In the genomic region with DNA sequence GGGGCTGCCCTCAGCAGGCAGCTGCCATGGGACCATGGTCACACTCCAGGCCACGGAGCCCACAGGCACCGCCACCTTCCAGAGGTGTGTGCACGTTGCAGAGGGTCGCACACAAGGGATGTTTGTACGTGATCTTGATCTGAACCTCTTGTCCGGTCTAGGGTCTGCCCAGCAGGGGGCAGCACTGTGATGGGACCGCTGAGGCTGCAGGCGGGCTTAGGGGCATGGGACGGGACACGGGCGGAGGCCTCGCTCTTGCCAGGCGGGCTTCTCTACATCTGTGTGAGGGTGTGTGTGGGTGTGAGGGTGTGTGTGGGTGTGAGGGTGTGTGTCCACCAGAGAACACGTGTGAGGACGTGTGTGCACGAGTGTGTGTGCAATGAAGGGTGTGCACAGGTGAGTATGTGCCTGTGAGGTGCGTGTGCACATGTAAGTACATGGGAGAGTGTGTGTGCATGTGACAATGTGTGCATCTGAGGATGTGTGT, we compare ENCODE assay signal across 8 cellular contexts. TPM values are rescaled to one million over a fixed set of nuclear protein-coding genes. Genes with fewer than 3 reads are reported as not detected.
DNase-seq lines count a peak whose midpoint lies in the region; ATAC-seq and TF ChIP-seq lines count a peak whose summit lies in the region.

No MANE protein-coding gene starts in this region.

- no TSS peak for BruUV-seq in Calu3 (replicated peaks; lab: Mats Ljungman, UMichigan)

- ATAC-seq in HG02852 (IDR thresholded peaks at IDR 0.05; ENCODE audit: unreplicated experiment), result no peak
- ATAC-seq in GM18519 (IDR thresholded peaks at IDR 0.05; ENCODE audit: low FRiP score, unreplicated experiment), result no peak
- no peak for ATAC-seq in HG03521 (IDR thresholded peaks at IDR 0.05; ENCODE audit: unreplicated experiment)

- TF ChIP-seq CTCF in Calu3 (IDR thresholded peaks at IDR 0.05; ENCODE audit: unreplicated experiment) (peak; percentile 76), fibroblast of pulmonary artery (IDR thresholded peaks at IDR 0.05; ENCODE audit: low read length, missing control alignments) (peak; percentile 56), progenitor cell of endocrine pancreas (IDR thresholded peaks at IDR 0.05; ENCODE audit: unreplicated experiment) (peak; percentile 68)

- H3K4me1 Mint-ChIP-seq in Calu3 (ENCODE audit: low read depth, unreplicated experiment), result peaks cover 6% of the 10 kb centered on the region
- no peaks in the 10 kb centered on the region for H3K4me1 Mint-ChIP-seq in progenitor cell of endocrine pancreas (ENCODE audit: low read depth)

- DNase-seq in Calu3 (peak; percentile 73), NAMALWA (ENCODE audit: low spot score) (peak; percentile 55), activated T-cell treated with anti-CD3 and anti-CD28 coated beads for 1 hour (ENCODE audit: low read depth) (peak; percentile 64), fibroblast of pulmonary artery (ENCODE audit: low read depth) (peak; percentile 47), progenitor cell of endocrine pancreas (ENCODE audit: low spot score, unreplicated experiment) (peak; percentile 63)

- no peak overlapping the region for H3K27ac Mint-ChIP-seq in Calu3 (ENCODE audit: unreplicated experiment)
- no peak overlapping the region for H3K27ac Mint-ChIP-seq in progenitor cell of endocrine pancreas

- CTCF ChIA-PET in Calu3 (lab: Charles Lee), result no interaction called here

- H3K9me3 Mint-ChIP-seq in Calu3 (ENCODE audit: low read depth, unreplicated experiment) (no peaks in the 10 kb centered on the region), progenitor cell of endocrine pancreas (ENCODE audit: low read depth) (no peaks in the 10 kb centered on the region)

- intact Hi-C loops in Calu3 (cut with micrococcal nuclease; ENCODE audit: unreplicated experiment), result no loop called here

- no peak overlapping the region for H3K4me3 Mint-ChIP-seq in Calu3 (ENCODE audit: low read depth, unreplicated experiment)
- H3K4me3 Mint-ChIP-seq in progenitor cell of endocrine pancreas (ENCODE audit: low read depth), result no peak overlapping the region

- H3K27me3 Mint-ChIP-seq in Calu3 (ENCODE audit: unreplicated experiment) (peaks cover 59% of the 10 kb centered on the region), progenitor cell of endocrine pancreas (peaks cover 15% of the 10 kb centered on the region)

- no peak overlapping the region for H3K4me3 ChIP-seq in fibroblast of pulmonary artery (replicated peaks; ENCODE audit: low read depth, low read length)

- H3K36me3 Mint-ChIP-seq in Calu3 (ENCODE audit: insufficient read depth, unreplicated experiment) (no peaks in the 10 kb centered on the region), progenitor cell of endocrine pancreas (ENCODE audit: insufficient read depth) (no peaks in the 10 kb centered on the region)

RNA-seq across cellular contexts. Expression of a gene that starts 52.4 kb away (rescaled TPM):
- 0.05 and 0.07 TPM in 2 replicates for total RNA-seq in Calu3 (2022)
- total RNA-seq in progenitor cell of endocrine pancreas, result 0.24 and 0.41 TPM in 2 replicates
